In genomic region chr1:208086116-208086515, GRCh38 we compare ENCODE assay signal across 9 cellular contexts.
DNase-seq lines count a peak whose midpoint lies in the region; ATAC-seq lines count a peak whose summit lies in the region.
"Had no signal": no experiment of that assay in that cellular context is flagged by ENCODE, and none has a peak within 500 bp of the region (broad histone marks: within the 10 kb centered on the region; RNA-seq: fewer than 3 reads in every experiment).

No MANE protein-coding gene starts in this region.

- no peaks in the 10 kb centered on the region for H3K36me3 ChIP-seq in rectal smooth muscle tissue (ENCODE audit: control insufficient read depth, insufficient read depth, low read length)

- H3K4me1 ChIP-seq in rectal smooth muscle tissue (ENCODE audit: control insufficient read depth, insufficient read depth, low read length) = no peaks in the 10 kb centered on the region

- no peaks in the 10 kb centered on the region for H3K27me3 ChIP-seq in rectal smooth muscle tissue (ENCODE audit: control insufficient read depth, insufficient read depth, low read length)
- H3K27me3 ChIP-seq: Peyer's patch had no signal

- no peak for ATAC-seq in GM21390 (IDR thresholded peaks at IDR 0.05; ENCODE audit: unreplicated experiment)

- peak overlapping the region; percentile 62 for H3K27ac ChIP-seq in epithelial cell of prostate
- H3K27ac ChIP-seq in rectal smooth muscle tissue (ENCODE audit: low read depth, low read length) = no peak overlapping the region

- peak overlapping the region; percentile 17 for H3K4me3 ChIP-seq in rectal smooth muscle tissue (ENCODE audit: low read length)

- H3K9ac ChIP-seq in rectal smooth muscle tissue (ENCODE audit: low read length) = no peak overlapping the region

- intact Hi-C loops in head of caudate nucleus (cut with DNase I) = loop anchor here (10.0 kb wide), 2 partner anchors 61 to 159 kb away; partner anchors contain the start of gene PLXNA2

- DNase-seq in GM03348 (ENCODE audit: low spot score) (peak; percentile 55), M059J (ENCODE audit: low read depth) (peak; percentile 14), epithelial cell of prostate (ENCODE audit: low read depth, low spot score) (peak; percentile 83), Ammon's horn (ENCODE audit: low spot score) (no peak), head of caudate nucleus (no peak)
- DNase-seq in stimulated activated CD4-positive, alpha-beta T cell treated with anti-CD3 and anti-CD28 coated beads, Interleukin-15, amount 100 ng/mL, for 24 hours = no peak
- DNase-seq: Peyer's patch had no signal

Comparison
In these comparisons a context has a peak if more than half of its experiments do, and no peak if none do; other contexts are left out.
1. DNase-seq: peak in GM03348 (single experiment), M059J (single experiment) and epithelial cell of prostate (single experiment); none in stimulated activated CD4-positive, alpha-beta T cell treated with anti-CD3 and anti-CD28 coated beads, Interleukin-15, amount 100 ng/mL, for 24 hours (single experiment), Ammon's horn (single experiment) and head of caudate nucleus (0 of 42).